14 cellular contexts compared by ENCODE assay signal in genomic region chr2:125456851-125457250, GRCh38.
"Had no signal": no experiment of that assay in that cellular context is flagged by ENCODE, and none has a peak within 500 bp of the region (broad histone marks: within the 10 kb centered on the region; RNA-seq: fewer than 3 reads in every experiment).

No MANE protein-coding gene starts in this region.

- DNase-seq: activated B cell treated with CpG ODN at 0.5 μM for 24 hours; activated CD4-positive, alpha-beta T cell treated with anti-CD3 and anti-CD28 coated beads for 48 hours; activated CD8-positive, alpha-beta memory T cell treated with anti-CD3 and anti-CD28 coated beads, Interleukin-2, amount 50 U/mL, for 48 hours; activated gamma-delta T cell; activated T-cell treated with anti-CD3 and anti-CD28 coated beads, Interleukin-2, amount 50 U/mL, for 72 hours; central memory CD4-positive, alpha-beta T cell; colonic mucosa; left lung; mesendoderm; thyroid gland had no signal

- ATAC-seq: activated T-cell treated with anti-CD3 and anti-CD28 coated beads, Interleukin-2, amount 50 U/mL, for 72 hours; esophagus mucosa; left lung; natural killer cell treated with Interleukin-12 subunit alpha and Interleukin-12 subunit beta and Interleukin-15 and Interleukin-18, amount 100 ng/mL, for 72 hours; stimulated activated effector memory CD8-positive, alpha-beta T cell treated with anti-CD3 and anti-CD28 coated beads, Interleukin-12 subunit alpha, Interleukin-12 subunit beta, amount 100 ng/mL, for 72 hours had no signal

- H3K4me3 ChIP-seq: colonic mucosa, hepatocyte, left lung, thyroid gland had no signal
